Comparison of ENCODE assay signal across 8 cellular contexts in genomic region chrX:155881158-155881993, GRCh38. TPM values are rescaled to one million over a fixed set of nuclear protein-coding genes. Genes with fewer than 3 reads are reported as not detected.
DNase-seq lines count a peak whose midpoint lies in the region; TF ChIP-seq lines count a peak whose summit lies in the region.

Gene VAMP7 (plus strand): TSS chrX:155881345. CDS start chrX:155889467, 8,122 bp downstream.

- WGBS in stomach, 5 donors = 25 to 38% (median 34%) methylated on average over 39 to 48 of the region's 48 CpGs

- H3K4me1 ChIP-seq in ES-I3 (ENCODE audit: insufficient read depth, low read length) (no peaks in the 10 kb centered on the region), Loucy (ENCODE audit: insufficient read depth, low read length, poor library complexity, severe bottlenecking) (peaks cover 34% of the 10 kb centered on the region), stomach (peaks cover 0 to 15% (median 5%) of the 10 kb centered on the region in 4 donors)

- H3K4me3 Mint-ChIP-seq in neural crest cell = peak within 1 kb of the TSS; percentile 89

- TF ChIP-seq EP300 in stomach (IDR thresholded peaks at IDR 0.05) = no peak

- H3K9me2 ChIP-seq in Loucy (replicated peaks; ENCODE audit: low read depth, low read length) = no peaks in the 10 kb centered on the region

- peaks cover 14% of the 10 kb centered on the region for H4K20me1 ChIP-seq in Loucy (ENCODE audit: insufficient read depth, low read length, poor library complexity, severe bottlenecking)

- DNase-seq in H7 = peak; percentile 84
- peak; percentile 68 to 83 for DNase-seq in SHP77 (lab: John Stamatoyannopoulos, UW)
- peak; percentile 69 for DNase-seq in activated effector memory CD4-positive, alpha-beta T cell treated with Interleukin-2 at 50 U/mL for 16 hours
- peak; percentile 70 for DNase-seq in fibroblast of the conjunctiva (ENCODE audit: low read depth)
- DNase-seq in neural crest cell (ENCODE audit: low read depth, low spot score) = peak; percentile 61
- DNase-seq in stomach = peak; percentile 85

- peaks cover 41% of the 10 kb centered on the region for H3K79me2 ChIP-seq in Loucy (ENCODE audit: insufficient read depth, low read length)

- TF ChIP-seq CTCF in Loucy (conservative IDR thresholded peaks at IDR 0.05; ENCODE audit: low read length) (no peak), neural crest cell (conservative IDR thresholded peaks at IDR 0.05) (no peak), stomach (IDR thresholded peaks at IDR 0.05) (no peak)

- H3K9ac ChIP-seq in ES-I3 (ENCODE audit: low read depth, low read length) (peak within 1 kb of the TSS; percentile 69), Loucy (ENCODE audit: low read depth, low read length, poor library complexity, severe bottlenecking) (peak within 1 kb of the TSS; percentile 75)

- TF ChIP-seq POLR2A in stomach (IDR thresholded peaks at IDR 0.05) = peak in 2 of 4 donors; percentile 34 to 75

- peak within 1 kb of the TSS; percentile 86 for H3K4me2 ChIP-seq in Loucy (ENCODE audit: low read depth, low read length, poor library complexity, severe bottlenecking)

- peaks cover 13% of the 10 kb centered on the region for H3K4me1 Mint-ChIP-seq in neural crest cell

- no peaks in the 10 kb centered on the region for H3K36me3 Mint-ChIP-seq in neural crest cell (ENCODE audit: low read depth)

- H3K9me3 Mint-ChIP-seq in neural crest cell = no peaks in the 10 kb centered on the region

- H3F3A ChIP-seq in Loucy (ENCODE audit: low read depth) = no peaks in the 10 kb centered on the region

- intact Hi-C loops in stomach (cut with DNase I; ENCODE audit: low total_unique reads) = no loop called here

- H3K4me3 ChIP-seq in H7 (ENCODE audit: insufficient read depth, low read depth, low read length) = peak within 1 kb of the TSS; percentile 67
- H3K4me3 ChIP-seq in Loucy (ENCODE audit: low read length, poor library complexity, severe bottlenecking) = peak within 1 kb of the TSS; percentile 86
- H3K4me3 ChIP-seq in stomach = peak within 1 kb of the TSS; percentile 57 to 67 (median 64)

- H3K27me3 ChIP-seq in H7 (ENCODE audit: control insufficient read depth, insufficient read depth, low read length) (no peaks in the 10 kb centered on the region; the same call in 1 of the 2 replicates), Loucy (ENCODE audit: insufficient read depth, low read length, poor library complexity, severe bottlenecking) (no peaks in the 10 kb centered on the region), stomach (no peaks in the 10 kb centered on the region)

- no peaks in the 10 kb centered on the region for H3K9me3 ChIP-seq in ES-I3 (ENCODE audit: control insufficient read depth, insufficient read depth, low read length)
- H3K9me3 ChIP-seq in Loucy (ENCODE audit: insufficient read depth, low read depth, low read length) = no peaks in the 10 kb centered on the region
- peaks cover 0 to 10% (median 2%) of the 10 kb centered on the region in 4 donors for H3K9me3 ChIP-seq in stomach

- peaks cover 27% of the 10 kb centered on the region for H3K27me3 Mint-ChIP-seq in neural crest cell (ENCODE audit: low read depth)

- peak within 1 kb of the TSS; percentile 92 for H2AFZ ChIP-seq in Loucy (ENCODE audit: low read length)

- peak within 1 kb of the TSS; percentile 94 for H3K27ac Mint-ChIP-seq in neural crest cell (ENCODE audit: unreplicated experiment)

- H3K36me3 ChIP-seq in ES-I3 (ENCODE audit: insufficient read depth, low read length) (no peaks in the 10 kb centered on the region), H7 (replicated peaks; ENCODE audit: control insufficient read depth, insufficient read depth, low read length) (no peaks in the 10 kb centered on the region), Loucy (ENCODE audit: insufficient read depth, low read length) (no peaks in the 10 kb centered on the region), stomach (no peaks in the 10 kb centered on the region)

- peak within 1 kb of the TSS; percentile 82 to 91 (median 83) for H3K27ac ChIP-seq in stomach

RNA-seq across cellular contexts. Expression of gene VAMP7, which starts in this region (rescaled TPM):
- total RNA-seq in H7 (2014; rRNA removed; shearing (Covaris generic)) = 25.2 and 32.1 TPM in 2 replicates
- total RNA-seq in neural crest cell (19.0 and 20.7 TPM in 2 replicates), stomach (10 to 100 TPM in 4 of 5 donors, 1 to 10 TPM in 1; 6.4 to 39.7 (median 19.7) TPM)
- 10 to 100 TPM; 14.5 to 32.5 (median 28.3) TPM for polyA plus RNA-seq in stomach

Comparison
In these comparisons a context has a peak if more than half of its experiments do, and no peak if none do; other contexts are left out.
1. Peak in every context shown above with its lines: DNase-seq, H3K4me3 ChIP-seq and H3K27ac ChIP-seq.